1 cellular context compared by ENCODE assay signal in genomic region chr1:153628638-153629342, GRCh38.
TF ChIP-seq lines count a peak whose summit lies in the region.

No MANE protein-coding gene starts in this region.

TF ChIP-seq in IMR-90, 13 proteins besides CTCF, POLR2A, EP300 and RAD21:
- TF ChIP-seq MAFK (IDR thresholded peaks at IDR 0.05; ENCODE audit: low read depth, low read length) (no peak), NFE2L2 (IDR thresholded peaks at IDR 0.05; ENCODE audit: low read depth, low read length) (no peak)
